13 cellular contexts compared by ENCODE assay signal in the genomic region with DNA sequence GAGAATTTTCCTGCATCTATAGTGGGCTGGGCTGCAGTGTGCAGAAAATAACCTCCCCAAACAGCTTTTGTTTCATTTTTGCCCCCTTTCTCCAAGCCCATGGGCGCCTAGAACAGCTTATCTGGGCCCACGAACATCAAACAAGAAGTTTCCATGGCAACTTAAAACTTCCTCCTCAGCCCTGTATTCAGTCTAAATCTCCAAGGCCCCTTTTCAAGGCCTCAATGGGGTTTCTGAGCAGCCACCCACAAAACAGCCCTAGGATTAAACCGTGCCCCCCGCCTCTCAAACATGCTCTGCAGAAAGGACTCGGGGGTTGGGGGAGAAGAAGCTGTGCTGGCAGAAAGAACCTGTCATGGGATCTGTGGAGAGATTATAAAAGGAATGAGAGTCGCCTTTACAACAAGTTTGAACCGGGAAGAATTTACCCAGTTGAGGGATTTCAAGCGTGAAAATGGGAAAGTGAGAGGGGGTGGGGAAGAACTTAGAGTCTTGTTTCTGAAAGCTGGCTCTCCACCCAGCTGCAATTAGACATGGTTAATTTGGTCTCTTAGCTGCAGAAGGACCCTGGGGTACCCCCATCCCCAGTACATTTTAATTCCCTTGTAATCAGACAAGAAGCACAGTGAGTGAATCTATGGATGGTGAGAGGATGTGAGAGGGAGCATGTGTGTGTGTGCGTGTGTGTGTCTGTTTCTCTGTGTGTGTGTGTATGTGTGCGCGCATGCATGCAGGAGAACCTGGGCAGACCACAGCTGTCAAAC. TPM values are rescaled to one million over a fixed set of nuclear protein-coding genes. Genes with fewer than 3 reads are reported as not detected.
DNase-seq lines count a peak whose midpoint lies in the region; TF ChIP-seq lines count a peak whose summit lies in the region.
"Had no signal": no experiment of that assay in that cellular context is flagged by ENCODE, and none has a peak within 500 bp of the region (broad histone marks: within the 10 kb centered on the region; RNA-seq: fewer than 3 reads in every experiment).

No MANE protein-coding gene starts in this region.

- peaks cover 48% of the 10 kb centered on the region for H3K27me3 Mint-ChIP-seq in type B pancreatic cell
- peaks cover 33 to 36% of the 10 kb centered on the region in 2 donors for H3K27me3 Mint-ChIP-seq in CD8-positive, alpha-beta memory T cell

- H3K4me1 Mint-ChIP-seq in type B pancreatic cell (ENCODE audit: unreplicated experiment), result peaks cover 40% of the 10 kb centered on the region
- H3K4me1 Mint-ChIP-seq in CD8-positive, alpha-beta memory T cell, result peaks cover 18 to 24% (median 22%) of the 10 kb centered on the region in 3 donors

- TF ChIP-seq CTCF in type B pancreatic cell (conservative IDR thresholded peaks at IDR 0.05) (no peak), suprapubic skin (IDR thresholded peaks at IDR 0.05) (no peak)

- H3K9me3 ChIP-seq in adipocyte (ENCODE audit: control insufficient read depth, low read length) (no peaks in the 10 kb centered on the region), iPS-20b (ENCODE audit: insufficient read depth, low read depth, low read length) (no peaks in the 10 kb centered on the region), suprapubic skin (no peaks in the 10 kb centered on the region)
- no peaks in the 10 kb centered on the region for H3K9me3 ChIP-seq in CD8-positive, alpha-beta memory T cell (ENCODE audit: low read length)
- H3K9me3 ChIP-seq: testis had no signal

- H3K27ac ChIP-seq in iPS-20b (ENCODE audit: low read length) (no peak overlapping the region), suprapubic skin (no peak overlapping the region)
- no peak overlapping the region for H3K27ac ChIP-seq in CD8-positive, alpha-beta memory T cell (ENCODE audit: low read depth, low read length)
- H3K27ac ChIP-seq: HL-60, testis had no signal

- H3K4me3 Mint-ChIP-seq in type B pancreatic cell, result peak overlapping the region; percentile 26
- H3K4me3 Mint-ChIP-seq in CD8-positive, alpha-beta memory T cell, result peak overlapping the region in 2 of 7 donors; percentile 8 to 40
- H3K4me3 Mint-ChIP-seq: effector memory CD8-positive, alpha-beta T cell; T-helper 1 cell treated with Interleukin-12 subunit alpha and Interleukin-12 subunit beta and Interleukin-4 antibody, amounts not matched to agents 30 μg/mL and 1 μg/mL, for 36 hours had no signal

- H3K4me3 ChIP-seq in adipocyte (ENCODE audit: low read length) (no peak overlapping the region), iPS-20b (ENCODE audit: low read length) (peak overlapping the region; percentile 25; the same call in 1 of the 2 replicates), suprapubic skin (no peak overlapping the region)
- H3K4me3 ChIP-seq in CD8-positive, alpha-beta memory T cell (ENCODE audit: low read length), result no peak overlapping the region
- H3K4me3 ChIP-seq: testis had no signal

- CTCF ChIA-PET in CD8-positive, alpha-beta memory T cell (lab: Charles Lee), result interaction anchor here (1.1 to 1.3 kb wide), 2 partner anchors 12 to 14 kb away, joined by 3 read pairs; no protein-coding TSS in a partner anchor

- TF ChIP-seq POLR2A in suprapubic skin (IDR thresholded peaks at IDR 0.05), result no peak

- no peaks in the 10 kb centered on the region for H3K36me3 Mint-ChIP-seq in type B pancreatic cell
- peaks cover 0 to 5% (median 3%) of the 10 kb centered on the region in 3 donors for H3K36me3 Mint-ChIP-seq in CD8-positive, alpha-beta memory T cell

- H3K36me3 ChIP-seq in adipocyte (ENCODE audit: control insufficient read depth, insufficient read depth, low read length, severe bottlenecking), result no peaks in the 10 kb centered on the region
- no peaks in the 10 kb centered on the region for H3K36me3 ChIP-seq in iPS-20b (ENCODE audit: insufficient read depth, low read depth, low read length)
- no peaks in the 10 kb centered on the region for H3K36me3 ChIP-seq in CD8-positive, alpha-beta memory T cell (ENCODE audit: insufficient read depth, low read length)
- H3K36me3 ChIP-seq in suprapubic skin, result no peaks in the 10 kb centered on the region

- H3K9ac ChIP-seq in adipocyte (ENCODE audit: low read length), result no peak overlapping the region
- H3K9ac ChIP-seq in iPS-20b (ENCODE audit: low read depth, low read length), result no peak overlapping the region

- H3K9me3 Mint-ChIP-seq in type B pancreatic cell, result no peaks in the 10 kb centered on the region
- peaks cover 0 to 5% (median 0%) of the 10 kb centered on the region in 5 donors for H3K9me3 Mint-ChIP-seq in CD8-positive, alpha-beta memory T cell
- H3K9me3 Mint-ChIP-seq: effector memory CD8-positive, alpha-beta T cell; T-helper 1 cell treated with Interleukin-12 subunit alpha and Interleukin-12 subunit beta and Interleukin-4 antibody, amounts not matched to agents 30 μg/mL and 1 μg/mL, for 36 hours had no signal

- no peak for TF ChIP-seq EP300 in suprapubic skin (IDR thresholded peaks at IDR 0.05)

- H3K4me1 ChIP-seq in adipocyte (ENCODE audit: control insufficient read depth, insufficient read depth, low read length) (peaks cover 21% of the 10 kb centered on the region), iPS-20b (ENCODE audit: insufficient read depth, low read length) (peaks cover 17% of the 10 kb centered on the region; the same call in 1 of the 2 replicates), suprapubic skin (peaks cover 22% of the 10 kb centered on the region)
- H3K4me1 ChIP-seq in CD8-positive, alpha-beta memory T cell (ENCODE audit: insufficient read depth, low read length), result no peaks in the 10 kb centered on the region

- POLR2A ChIA-PET in CD8-positive, alpha-beta memory T cell (lab: Charles Lee), result no interaction called here

- peak; percentile 4 for DNase-seq in NCI-H510A treated with DMSO at 0.1 percent for 48 hours (lab: John Stamatoyannopoulos, UW)
- no peak for DNase-seq in NCI-H510A (lab: John Stamatoyannopoulos, UW)
- peak; percentile 38 for DNase-seq in adipocyte (ENCODE audit: low read depth)
- no peak for DNase-seq in type B pancreatic cell (ENCODE audit: extremely low spot score, unreplicated experiment)
- no peak for DNase-seq in effector CD8-positive, alpha-beta T cell (lab: John Stamatoyannopoulos, UW)
- no peak for DNase-seq in CD8-positive, alpha-beta memory T cell
- no peak for DNase-seq in suprapubic skin (ENCODE audit: low spot score in 2 of 2)
- DNase-seq: effector memory CD8-positive, alpha-beta T cell; MV-4-11; testis had no signal

- WGBS in suprapubic skin, result 81% methylated on average over 11 of the region's 11 CpGs

- no peaks in the 10 kb centered on the region for H3K27me3 ChIP-seq in adipocyte (replicated peaks; ENCODE audit: control insufficient read depth, insufficient read depth, low read length)
- peaks cover 35% of the 10 kb centered on the region for H3K27me3 ChIP-seq in iPS-20b (ENCODE audit: insufficient read depth, low read length)
- H3K27me3 ChIP-seq in CD8-positive, alpha-beta memory T cell (ENCODE audit: insufficient read depth, low read length, poor library complexity, severe bottlenecking), result peaks cover 16% of the 10 kb centered on the region
- H3K27me3 ChIP-seq in suprapubic skin, result peaks cover 4% of the 10 kb centered on the region
- H3K27me3 ChIP-seq: testis had no signal

- no peak overlapping the region for H3K27ac Mint-ChIP-seq in type B pancreatic cell
- peak overlapping the region in 1 of 8 donors; percentile 29 for H3K27ac Mint-ChIP-seq in CD8-positive, alpha-beta memory T cell
- H3K27ac Mint-ChIP-seq: effector memory CD8-positive, alpha-beta T cell; T-helper 1 cell treated with Interleukin-12 subunit alpha and Interleukin-12 subunit beta and Interleukin-4 antibody, amounts not matched to agents 30 μg/mL and 1 μg/mL, for 36 hours had no signal

RNA-seq across cellular contexts. Expression of a gene that starts 4.3 kb away (rescaled TPM):
- 2.9 and 4.5 TPM in 2 replicates for total RNA-seq in type B pancreatic cell (ENCODE audit: low replicate concordance)
- total RNA-seq in CD8-positive, alpha-beta memory T cell, result not detected
- polyA plus RNA-seq in CD8-positive, alpha-beta memory T cell, result not detected
- 10 to 100 TPM; 18.1 to 33.4 (median 24.6) TPM for total RNA-seq in suprapubic skin

RNA-seq across cellular contexts. Expression of a gene that starts 44.5 kb away (rescaled TPM):
- total RNA-seq in type B pancreatic cell (ENCODE audit: low replicate concordance), result 5.6 and 6.9 TPM in 2 replicates
- total RNA-seq in CD8-positive, alpha-beta memory T cell, result not detected
- not detected for polyA plus RNA-seq in CD8-positive, alpha-beta memory T cell
- 10 to 100 TPM in 1 of 4 donors, 1 to 10 TPM in 3; 5.7 to 12.2 (median 8.5) TPM for total RNA-seq in suprapubic skin

Comparison
In these comparisons a context has a peak if more than half of its experiments do, and no peak if none do; other contexts are left out.
1. DNase-seq: peak in NCI-H510A treated with DMSO at 0.1 percent for 48 hours (single experiment) and adipocyte (single experiment); none in NCI-H510A (single experiment), type B pancreatic cell (single experiment), effector CD8-positive, alpha-beta T cell (single experiment), CD8-positive, alpha-beta memory T cell (0 of 5) and suprapubic skin (0 of 2).